Comparison of ENCODE assay signal across 29 cellular contexts in genomic region chr15:25716414-25717102, GRCh38.
"Had no signal": no experiment of that assay in that cellular context is flagged by ENCODE, and none has a peak within 500 bp of the region (broad histone marks: within the 10 kb centered on the region; RNA-seq: fewer than 3 reads in every experiment).

No MANE protein-coding gene starts in this region.

- H3K36me3 ChIP-seq: brain microvascular endothelial cell, uterus had no signal

- H3K9me3 ChIP-seq: ascending aorta, heart right ventricle, left lung, suprapubic skin, uterus had no signal

- H3K27ac ChIP-seq: brain microvascular endothelial cell, heart right ventricle, left lung, suprapubic skin, uterus had no signal

- FAIRE-seq: islet of Langerhans had no signal

- H3K9me3 Mint-ChIP-seq: activated CD4-positive, alpha-beta memory T cell treated with anti-CD3 and anti-CD28 coated beads, Interleukin-2, amount 10 ng/mL, durations not matched to agents 7 days and 5 days; activated CD4-positive, alpha-beta T cell treated with anti-CD3 and anti-CD28 coated beads, Interleukin-2, amount 10 ng/mL, durations not matched to agents 7 days and 5 days; activated naive CD8-positive, alpha-beta T cell treated with anti-CD3 and anti-CD28 coated beads, Interleukin-2, amount 10 ng/mL, durations not matched to agents 7 days and 5 days; activated T-helper 2 cell treated with anti-CD3 and anti-CD28 coated beads, Interferon-gamma antibody, Interleukin-2, Interleukin-4, amounts not matched to agents 10 μg/mL and 5 μg/mL and 100 μg/mL, durations not matched to agents 14 hours and 24 hours and 36 hours; natural killer cell treated with Interleukin-12 subunit alpha and Interleukin-12 subunit beta and Interleukin-15 and Interleukin-18, amount 100 ng/mL, for 72 hours; stimulated activated naive B cell treated with anti-CD40 and anti-IgM and Interleukin-4, amounts not matched to agents 10 μg/mL and 1 μg/mL and 100 μg/mL, for 72 hours had no signal

- H3K27ac Mint-ChIP-seq: activated CD4-positive, alpha-beta memory T cell treated with anti-CD3 and anti-CD28 coated beads, Interleukin-2, amount 10 ng/mL, durations not matched to agents 7 days and 5 days; activated CD4-positive, alpha-beta T cell treated with anti-CD3 and anti-CD28 coated beads, Interleukin-2, amount 10 ng/mL, durations not matched to agents 7 days and 5 days; activated naive CD8-positive, alpha-beta T cell treated with anti-CD3 and anti-CD28 coated beads, Interleukin-2, amount 10 ng/mL, durations not matched to agents 7 days and 5 days; natural killer cell treated with Interleukin-12 subunit alpha and Interleukin-12 subunit beta and Interleukin-15 and Interleukin-18, amount 100 ng/mL, for 72 hours; progenitor cell of endocrine pancreas; stimulated activated naive B cell treated with anti-CD40 and anti-IgM and Interleukin-4, amounts not matched to agents 10 μg/mL and 1 μg/mL and 100 μg/mL, for 72 hours had no signal

- H3K4me1 ChIP-seq: left lung, uterus had no signal

- H3K4me3 ChIP-seq: ascending aorta, heart right ventricle, left lung, lung, mucosa of descending colon, smooth muscle cell, suprapubic skin, uterus had no signal

- H3K4me3 Mint-ChIP-seq: activated CD4-positive, alpha-beta memory T cell treated with anti-CD3 and anti-CD28 coated beads, Interleukin-2, amount 10 ng/mL, durations not matched to agents 7 days and 5 days; activated CD4-positive, alpha-beta T cell treated with anti-CD3 and anti-CD28 coated beads, Interleukin-2, amount 10 ng/mL, durations not matched to agents 7 days and 5 days; activated naive CD8-positive, alpha-beta T cell treated with anti-CD3 and anti-CD28 coated beads, Interleukin-2, amount 10 ng/mL, durations not matched to agents 7 days and 5 days; natural killer cell treated with Interleukin-12 subunit alpha and Interleukin-12 subunit beta and Interleukin-15 and Interleukin-18, amount 100 ng/mL, for 72 hours; stimulated activated naive B cell treated with anti-CD40 and anti-IgM and Interleukin-4, amounts not matched to agents 10 μg/mL and 1 μg/mL and 100 μg/mL, for 72 hours; T-helper 17 cell had no signal

- H3K4me2 ChIP-seq: smooth muscle cell had no signal

- H3K27me3 Mint-ChIP-seq: activated CD4-positive, alpha-beta memory T cell treated with anti-CD3 and anti-CD28 coated beads, Interleukin-2, amount 10 ng/mL, durations not matched to agents 7 days and 5 days; activated CD4-positive, alpha-beta T cell treated with anti-CD3 and anti-CD28 coated beads, Interleukin-2, amount 10 ng/mL, durations not matched to agents 7 days and 5 days; activated naive CD8-positive, alpha-beta T cell treated with anti-CD3 and anti-CD28 coated beads, Interleukin-2, amount 10 ng/mL, durations not matched to agents 7 days and 5 days; natural killer cell treated with Interleukin-12 subunit alpha and Interleukin-12 subunit beta and Interleukin-15 and Interleukin-18, amount 100 ng/mL, for 72 hours; progenitor cell of endocrine pancreas; T-helper 17 cell had no signal

- DNase-seq: activated CD4-positive, alpha-beta memory T cell treated with anti-CD3 and anti-CD28 coated beads, Interleukin-2, amount 10 ng/mL, durations not matched to agents 7 days and 5 days; activated CD4-positive, alpha-beta T cell treated with anti-CD3 and anti-CD28 coated beads for 1 hour; activated CD4-positive, alpha-beta T cell treated with anti-CD3 and anti-CD28 coated beads, Interleukin-2, amount 10 ng/mL, durations not matched to agents 7 days and 5 days; activated CD8-positive, alpha-beta memory T cell treated with anti-CD3 and anti-CD28 coated beads, Interleukin-2, amount 50 U/mL, for 48 hours; activated naive CD4-positive, alpha-beta T cell; activated naive CD8-positive, alpha-beta T cell treated with anti-CD3 and anti-CD28 coated beads, Interleukin-2, amount 10 ng/mL, durations not matched to agents 7 days and 5 days; activated T-cell treated with anti-CD3 and anti-CD28 coated beads, Interleukin-2, amount 50 U/mL, for 48 hours; caudate nucleus; foreskin melanocyte; heart right ventricle; left lung; mesendoderm; mucosa of descending colon; retina; stimulated activated CD4-positive, alpha-beta T cell treated with anti-CD3 and anti-CD28 coated beads, Interleukin-15, amount 100 ng/mL, for 24 hours; stimulated activated CD4-positive, alpha-beta T cell treated with anti-CD3 and anti-CD28 coated beads, Interleukin-2, amount 100 ng/mL, for 24 hours; T-helper 17 cell; T1000; uterus had no signal

- H3K36me3 Mint-ChIP-seq: stimulated activated naive B cell treated with anti-CD40 and anti-IgM and Interleukin-4, amounts not matched to agents 10 μg/mL and 1 μg/mL and 100 μg/mL, for 72 hours had no signal

- H3K4me1 Mint-ChIP-seq: activated CD4-positive, alpha-beta memory T cell treated with anti-CD3 and anti-CD28 coated beads, Interleukin-2, amount 10 ng/mL, durations not matched to agents 7 days and 5 days; activated CD4-positive, alpha-beta T cell treated with anti-CD3 and anti-CD28 coated beads, Interleukin-2, amount 10 ng/mL, durations not matched to agents 7 days and 5 days; activated naive CD8-positive, alpha-beta T cell treated with anti-CD3 and anti-CD28 coated beads, Interleukin-2, amount 10 ng/mL, durations not matched to agents 7 days and 5 days had no signal

- H3K27me3 ChIP-seq: ascending aorta, brain microvascular endothelial cell, heart right ventricle, left lung, suprapubic skin, uterus had no signal
